Comparison of ENCODE assay signal across 2 cellular contexts in the genomic region with DNA sequence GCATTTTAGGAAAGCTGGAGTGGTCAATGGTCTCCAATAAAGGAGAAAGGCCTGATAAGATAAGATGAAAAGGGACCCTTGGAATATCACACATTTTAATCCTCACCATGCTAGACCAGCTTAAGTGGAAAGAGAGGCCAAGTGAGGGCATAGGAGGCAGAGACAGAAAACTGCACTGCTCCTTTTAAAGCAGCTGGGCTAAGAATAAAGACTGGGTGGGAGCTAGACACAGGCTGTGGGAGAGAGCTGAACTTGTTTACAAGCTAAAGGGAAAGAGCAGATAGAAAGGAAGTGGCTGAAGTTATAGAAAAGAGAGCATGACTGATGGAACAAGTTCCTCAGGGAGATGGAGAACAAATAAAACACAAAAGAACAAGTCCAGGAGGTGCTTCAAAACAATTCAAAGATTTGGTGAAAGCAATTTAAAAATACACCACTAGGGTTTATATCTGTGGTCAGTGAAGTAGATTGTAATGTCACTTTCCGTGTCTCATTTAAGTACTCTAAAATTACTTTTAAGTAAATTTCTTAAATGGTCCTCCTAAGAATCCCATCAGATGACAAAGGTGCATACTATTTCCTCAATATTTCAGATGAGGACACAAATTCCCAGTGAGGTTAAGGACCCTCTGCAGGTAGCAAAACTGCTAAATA.
TF ChIP-seq lines count a peak whose summit lies in the region.

No MANE protein-coding gene starts in this region.

TF ChIP-seq in SK-N-SH treated with all-trans-retinoic acid at 6 μM for 48 hours, 23 proteins besides CTCF, POLR2A, EP300 and RAD21:
- TF ChIP-seq ZNF70 (CRISPR knock-in tag; IDR thresholded peaks at IDR 0.05) (no peak), ZC3H10 (CRISPR knock-in tag; IDR thresholded peaks at IDR 0.05) (no peak), ZNF565 (CRISPR knock-in tag; conservative IDR thresholded peaks at IDR 0.05; ENCODE audit: low read depth) (no peak), ESRRG (CRISPR knock-in tag; IDR thresholded peaks at IDR 0.05) (no peak), CSDC2 (CRISPR knock-in tag; IDR thresholded peaks at IDR 0.05) (no peak), ZNF8 (CRISPR knock-in tag; IDR thresholded peaks at IDR 0.05) (no peak), RARB (CRISPR knock-in tag; IDR thresholded peaks at IDR 0.05) (no peak)
- TF ChIP-seq, protein P1, sequence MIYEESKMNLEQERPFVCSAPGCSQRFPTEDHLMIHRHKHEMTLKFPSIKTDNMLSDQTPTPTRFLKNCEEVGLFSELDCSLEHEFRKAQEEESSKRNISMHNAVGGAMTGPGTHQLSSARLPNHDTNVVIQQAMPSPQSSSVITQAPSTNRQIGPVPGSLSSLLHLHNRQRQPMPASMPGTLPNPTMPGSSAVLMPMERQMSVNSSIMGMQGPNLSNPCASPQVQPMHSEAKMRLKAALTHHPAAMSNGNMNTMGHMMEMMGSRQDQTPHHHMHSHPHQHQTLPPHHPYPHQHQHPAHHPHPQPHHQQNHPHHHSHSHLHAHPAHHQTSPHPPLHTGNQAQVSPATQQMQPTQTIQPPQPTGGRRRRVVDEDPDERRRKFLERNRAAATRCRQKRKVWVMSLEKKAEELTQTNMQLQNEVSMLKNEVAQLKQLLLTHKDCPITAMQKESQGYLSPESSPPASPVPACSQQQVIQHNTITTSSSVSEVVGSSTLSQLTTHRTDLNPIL (CRISPR knock-in tag; IDR thresholded peaks at IDR 0.05; ENCODE audit: low read depth) = no peak
- TF ChIP-seq, protein P2, sequence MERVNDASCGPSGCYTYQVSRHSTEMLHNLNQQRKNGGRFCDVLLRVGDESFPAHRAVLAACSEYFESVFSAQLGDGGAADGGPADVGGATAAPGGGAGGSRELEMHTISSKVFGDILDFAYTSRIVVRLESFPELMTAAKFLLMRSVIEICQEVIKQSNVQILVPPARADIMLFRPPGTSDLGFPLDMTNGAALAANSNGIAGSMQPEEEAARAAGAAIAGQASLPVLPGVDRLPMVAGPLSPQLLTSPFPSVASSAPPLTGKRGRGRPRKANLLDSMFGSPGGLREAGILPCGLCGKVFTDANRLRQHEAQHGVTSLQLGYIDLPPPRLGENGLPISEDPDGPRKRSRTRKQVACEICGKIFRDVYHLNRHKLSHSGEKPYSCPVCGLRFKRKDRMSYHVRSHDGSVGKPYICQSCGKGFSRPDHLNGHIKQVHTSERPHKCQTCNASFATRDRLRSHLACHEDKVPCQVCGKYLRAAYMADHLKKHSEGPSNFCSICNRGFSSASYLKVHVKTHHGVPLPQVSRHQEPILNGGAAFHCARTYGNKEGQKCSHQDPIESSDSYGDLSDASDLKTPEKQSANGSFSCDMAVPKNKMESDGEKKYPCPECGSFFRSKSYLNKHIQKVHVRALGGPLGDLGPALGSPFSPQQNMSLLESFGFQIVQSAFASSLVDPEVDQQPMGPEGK (CRISPR knock-in tag; IDR thresholded peaks at IDR 0.05; ENCODE audit: borderline replicate concordance) = no peak

TF ChIP-seq in HepG2, 621 proteins besides CTCF, POLR2A, EP300 and RAD21 (continued from another document):
- TF ChIP-seq, protein P3, sequence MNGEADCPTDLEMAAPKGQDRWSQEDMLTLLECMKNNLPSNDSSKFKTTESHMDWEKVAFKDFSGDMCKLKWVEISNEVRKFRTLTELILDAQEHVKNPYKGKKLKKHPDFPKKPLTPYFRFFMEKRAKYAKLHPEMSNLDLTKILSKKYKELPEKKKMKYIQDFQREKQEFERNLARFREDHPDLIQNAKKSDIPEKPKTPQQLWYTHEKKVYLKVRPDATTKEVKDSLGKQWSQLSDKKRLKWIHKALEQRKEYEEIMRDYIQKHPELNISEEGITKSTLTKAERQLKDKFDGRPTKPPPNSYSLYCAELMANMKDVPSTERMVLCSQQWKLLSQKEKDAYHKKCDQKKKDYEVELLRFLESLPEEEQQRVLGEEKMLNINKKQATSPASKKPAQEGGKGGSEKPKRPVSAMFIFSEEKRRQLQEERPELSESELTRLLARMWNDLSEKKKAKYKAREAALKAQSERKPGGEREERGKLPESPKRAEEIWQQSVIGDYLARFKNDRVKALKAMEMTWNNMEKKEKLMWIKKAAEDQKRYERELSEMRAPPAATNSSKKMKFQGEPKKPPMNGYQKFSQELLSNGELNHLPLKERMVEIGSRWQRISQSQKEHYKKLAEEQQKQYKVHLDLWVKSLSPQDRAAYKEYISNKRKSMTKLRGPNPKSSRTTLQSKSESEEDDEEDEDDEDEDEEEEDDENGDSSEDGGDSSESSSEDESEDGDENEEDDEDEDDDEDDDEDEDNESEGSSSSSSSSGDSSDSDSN (CRISPR knock-in tag; IDR thresholded peaks at IDR 0.05) = no peak
- no peak for TF ChIP-seq ZNF292 (CRISPR knock-in tag; IDR thresholded peaks at IDR 0.05; ENCODE audit: borderline replicate concordance, low read depth)
- TF ChIP-seq, protein P4, sequence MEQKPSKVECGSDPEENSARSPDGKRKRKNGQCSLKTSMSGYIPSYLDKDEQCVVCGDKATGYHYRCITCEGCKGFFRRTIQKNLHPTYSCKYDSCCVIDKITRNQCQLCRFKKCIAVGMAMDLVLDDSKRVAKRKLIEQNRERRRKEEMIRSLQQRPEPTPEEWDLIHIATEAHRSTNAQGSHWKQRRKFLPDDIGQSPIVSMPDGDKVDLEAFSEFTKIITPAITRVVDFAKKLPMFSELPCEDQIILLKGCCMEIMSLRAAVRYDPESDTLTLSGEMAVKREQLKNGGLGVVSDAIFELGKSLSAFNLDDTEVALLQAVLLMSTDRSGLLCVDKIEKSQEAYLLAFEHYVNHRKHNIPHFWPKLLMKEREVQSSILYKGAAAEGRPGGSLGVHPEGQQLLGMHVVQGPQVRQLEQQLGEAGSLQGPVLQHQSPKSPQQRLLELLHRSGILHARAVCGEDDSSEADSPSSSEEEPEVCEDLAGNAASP (CRISPR knock-in tag; IDR thresholded peaks at IDR 0.05; ENCODE audit: borderline replicate concordance) = no peak
- no peak for TF ChIP-seq ETV6 (CRISPR knock-in tag; conservative IDR thresholded peaks at IDR 0.05)
- no peak for TF ChIP-seq KAT2B (IDR thresholded peaks at IDR 0.05; ENCODE audit: borderline replicate concordance, low read depth, low read length)
- no peak for TF ChIP-seq ZNF747 (CRISPR knock-in tag; IDR thresholded peaks at IDR 0.05; ENCODE audit: borderline replicate concordance)
- TF ChIP-seq ZNF713 (CRISPR knock-in tag; IDR thresholded peaks at IDR 0.05) = no peak
- no peak for TF ChIP-seq WIZ (CRISPR knock-in tag; IDR thresholded peaks at IDR 0.05)
- TF ChIP-seq, protein P5, sequence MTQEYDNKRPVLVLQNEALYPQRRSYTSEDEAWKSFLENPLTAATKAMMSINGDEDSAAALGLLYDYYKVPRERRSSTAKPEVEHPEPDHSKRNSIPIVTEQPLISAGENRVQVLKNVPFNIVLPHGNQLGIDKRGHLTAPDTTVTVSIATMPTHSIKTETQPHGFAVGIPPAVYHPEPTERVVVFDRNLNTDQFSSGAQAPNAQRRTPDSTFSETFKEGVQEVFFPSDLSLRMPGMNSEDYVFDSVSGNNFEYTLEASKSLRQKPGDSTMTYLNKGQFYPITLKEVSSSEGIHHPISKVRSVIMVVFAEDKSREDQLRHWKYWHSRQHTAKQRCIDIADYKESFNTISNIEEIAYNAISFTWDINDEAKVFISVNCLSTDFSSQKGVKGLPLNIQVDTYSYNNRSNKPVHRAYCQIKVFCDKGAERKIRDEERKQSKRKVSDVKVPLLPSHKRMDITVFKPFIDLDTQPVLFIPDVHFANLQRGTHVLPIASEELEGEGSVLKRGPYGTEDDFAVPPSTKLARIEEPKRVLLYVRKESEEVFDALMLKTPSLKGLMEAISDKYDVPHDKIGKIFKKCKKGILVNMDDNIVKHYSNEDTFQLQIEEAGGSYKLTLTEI (CRISPR knock-in tag; conservative IDR thresholded peaks at IDR 0.05) = no peak
- TF ChIP-seq LRRFIP1 (CRISPR knock-in tag; conservative IDR thresholded peaks at IDR 0.05) = no peak
- TF ChIP-seq, protein P6, sequence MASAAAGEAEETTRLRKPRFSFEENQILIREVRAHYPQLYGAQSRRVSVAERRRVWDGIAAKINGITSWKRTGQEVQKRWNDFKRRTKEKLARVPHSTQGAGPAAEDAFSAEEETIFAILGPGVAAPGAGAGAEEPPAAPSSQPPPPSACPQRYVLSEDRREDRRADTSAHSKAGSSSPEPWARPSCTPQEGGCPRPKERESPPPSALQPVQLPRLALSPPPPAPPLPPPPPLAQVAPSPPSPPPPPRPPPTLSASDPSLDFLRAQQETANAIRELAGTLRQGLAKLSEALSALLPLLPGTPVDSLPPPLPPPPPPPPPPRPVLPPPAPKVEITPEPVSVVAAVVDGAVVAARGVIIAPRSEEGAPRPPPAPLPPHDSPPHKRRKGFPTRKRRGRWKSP (CRISPR knock-in tag; IDR thresholded peaks at IDR 0.05) = no peak
- TF ChIP-seq, protein P7, sequence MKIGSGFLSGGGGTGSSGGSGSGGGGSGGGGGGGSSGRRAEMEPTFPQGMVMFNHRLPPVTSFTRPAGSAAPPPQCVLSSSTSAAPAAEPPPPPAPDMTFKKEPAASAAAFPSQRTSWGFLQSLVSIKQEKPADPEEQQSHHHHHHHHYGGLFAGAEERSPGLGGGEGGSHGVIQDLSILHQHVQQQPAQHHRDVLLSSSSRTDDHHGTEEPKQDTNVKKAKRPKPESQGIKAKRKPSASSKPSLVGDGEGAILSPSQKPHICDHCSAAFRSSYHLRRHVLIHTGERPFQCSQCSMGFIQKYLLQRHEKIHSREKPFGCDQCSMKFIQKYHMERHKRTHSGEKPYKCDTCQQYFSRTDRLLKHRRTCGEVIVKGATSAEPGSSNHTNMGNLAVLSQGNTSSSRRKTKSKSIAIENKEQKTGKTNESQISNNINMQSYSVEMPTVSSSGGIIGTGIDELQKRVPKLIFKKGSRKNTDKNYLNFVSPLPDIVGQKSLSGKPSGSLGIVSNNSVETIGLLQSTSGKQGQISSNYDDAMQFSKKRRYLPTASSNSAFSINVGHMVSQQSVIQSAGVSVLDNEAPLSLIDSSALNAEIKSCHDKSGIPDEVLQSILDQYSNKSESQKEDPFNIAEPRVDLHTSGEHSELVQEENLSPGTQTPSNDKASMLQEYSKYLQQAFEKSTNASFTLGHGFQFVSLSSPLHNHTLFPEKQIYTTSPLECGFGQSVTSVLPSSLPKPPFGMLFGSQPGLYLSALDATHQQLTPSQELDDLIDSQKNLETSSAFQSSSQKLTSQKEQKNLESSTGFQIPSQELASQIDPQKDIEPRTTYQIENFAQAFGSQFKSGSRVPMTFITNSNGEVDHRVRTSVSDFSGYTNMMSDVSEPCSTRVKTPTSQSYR (CRISPR knock-in tag; IDR thresholded peaks at IDR 0.05; ENCODE audit: borderline replicate concordance) = no peak
